Comparison of ENCODE assay signal across 8 cellular contexts in genomic region chr9:23826120-23826629, GRCh38. TPM values are rescaled to one million over a fixed set of nuclear protein-coding genes. Genes with fewer than 3 reads are reported as not detected.
A peak's percentile ranks its signal among the peaks of the same experiment; 100 is the strongest.
DNase-seq lines count a peak whose midpoint lies in the region; TF ChIP-seq lines count a peak whose summit lies in the region.

Gene ELAVL2 (minus strand): TSS chr9:23826240. CDS start chr9:23762234, 64,006 bp downstream.

- intact Hi-C loops in activated CD4-positive, alpha-beta memory T cell treated with anti-CD3 and anti-CD28 coated beads for 36 hours (cut with micrococcal nuclease) = loop anchor here (10.0 kb wide), 1 partner anchor 1851 kb away; no protein-coding TSS in a partner anchor

- peaks cover 6% of the 10 kb centered on the region for H3K36me3 Mint-ChIP-seq in activated CD4-positive, alpha-beta memory T cell treated with anti-CD3 and anti-CD28 coated beads for 36 hours

- peak within 1 kb of the TSS; percentile 65 for H3K4me3 ChIP-seq in epithelial cell of proximal tubule (ENCODE audit: low read depth, low read length)

- H3K4me1 Mint-ChIP-seq in activated CD4-positive, alpha-beta memory T cell treated with anti-CD3 and anti-CD28 coated beads for 36 hours (ENCODE audit: low read depth) = no peaks in the 10 kb centered on the region

- CTCF ChIA-PET in activated CD4-positive, alpha-beta memory T cell treated with anti-CD3 and anti-CD28 coated beads for 36 hours (lab: Charles Lee) = no interaction called here

- DNase-seq in COLO668 (lab: John Stamatoyannopoulos, UW; ENCODE audit: unreplicated experiment) (peak; percentile 99), NCI-H128 (lab: John Stamatoyannopoulos, UW; ENCODE audit: unreplicated experiment) (peak; percentile 98), epithelial cell of proximal tubule (ENCODE audit: low read depth) (peak; percentile 78), medulla oblongata (ENCODE audit: extremely low spot score) (peak; percentile 92), GDM1 (lab: John Stamatoyannopoulos, UW) (no peak), NCI-H1105 treated with DMSO at 0.1 percent for 48 hours (lab: John Stamatoyannopoulos, UW) (no peak)
- peak; percentile 39 for DNase-seq in activated CD4-positive, alpha-beta memory T cell treated with anti-CD3 and anti-CD28 coated beads for 36 hours
- DNase-seq in stimulated activated CD8-positive, alpha-beta memory T cell treated with anti-CD3 and anti-CD28 coated beads, Interleukin-4, amount 100 ng/mL, for 24 hours (ENCODE audit: low read depth) = peak; percentile 16

- H3K9me3 Mint-ChIP-seq in activated CD4-positive, alpha-beta memory T cell treated with anti-CD3 and anti-CD28 coated beads for 36 hours = no peaks in the 10 kb centered on the region

- POLR2A ChIA-PET in activated CD4-positive, alpha-beta memory T cell treated with anti-CD3 and anti-CD28 coated beads for 36 hours (lab: Charles Lee) = interaction anchor here (0.5 kb wide), 1 partner anchor 20 kb away, joined by 4 read pairs; no protein-coding TSS in a partner anchor

- H3K4me3 Mint-ChIP-seq in activated CD4-positive, alpha-beta memory T cell treated with anti-CD3 and anti-CD28 coated beads for 36 hours = no peak within 1 kb of the TSS

- peaks cover 50% of the 10 kb centered on the region for H3K27me3 Mint-ChIP-seq in activated CD4-positive, alpha-beta memory T cell treated with anti-CD3 and anti-CD28 coated beads for 36 hours

- TF ChIP-seq CTCF in epithelial cell of proximal tubule (conservative IDR thresholded peaks at IDR 0.05; ENCODE audit: low read depth, low read length) = no peak

- H3K27ac Mint-ChIP-seq in activated CD4-positive, alpha-beta memory T cell treated with anti-CD3 and anti-CD28 coated beads for 36 hours = no peak within 1 kb of the TSS

RNA-seq across cellular contexts. Expression of gene ELAVL2, which starts in this region (rescaled TPM):
- not detected for total RNA-seq in activated CD4-positive, alpha-beta memory T cell treated with anti-CD3 and anti-CD28 coated beads for 36 hours
- total RNA-seq in epithelial cell of proximal tubule = 0.52 and 1.2 TPM in 2 replicates

Comparison
In these comparisons a context has a peak if more than half of its experiments do, and no peak if none do; other contexts are left out.
1. Peak in DNase-seq in activated CD4-positive, alpha-beta memory T cell treated with anti-CD3 and anti-CD28 coated beads for 36 hours; RNA of the gene not detected or under 1 TPM.
2. DNase-seq: peak in COLO668 (single experiment), NCI-H128 (single experiment), epithelial cell of proximal tubule (single experiment), medulla oblongata (single experiment) and stimulated activated CD8-positive, alpha-beta memory T cell treated with anti-CD3 and anti-CD28 coated beads, Interleukin-4, amount 100 ng/mL, for 24 hours (single experiment); none in GDM1 (single experiment) and NCI-H1105 treated with DMSO at 0.1 percent for 48 hours (single experiment).